ENCODE assay signal across 8 cellular contexts in the genomic region with DNA sequence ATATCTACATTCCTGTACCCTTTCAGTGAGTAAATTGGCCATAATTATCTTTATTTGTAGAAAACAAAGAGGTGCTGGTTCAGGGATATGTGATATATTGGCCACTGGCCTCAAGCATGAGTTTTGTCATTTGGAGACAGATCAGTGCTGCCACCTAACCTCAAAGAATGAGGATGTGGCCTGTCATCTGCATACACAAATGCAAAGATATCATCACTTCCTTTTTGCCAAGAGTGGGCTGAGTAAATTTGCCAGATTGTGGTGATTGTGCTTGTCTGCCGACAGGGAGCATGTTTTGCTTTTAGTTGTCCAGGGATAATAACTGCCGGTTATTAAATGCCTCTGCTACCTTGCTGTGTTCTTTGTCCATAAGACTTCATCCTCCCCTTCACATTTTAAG. TPM values are rescaled to one million over a fixed set of nuclear protein-coding genes. Genes with fewer than 3 reads are reported as not detected.
DNase-seq lines count a peak whose midpoint lies in the region; ATAC-seq and TF ChIP-seq lines count a peak whose summit lies in the region.

No MANE protein-coding gene starts in this region.

- H3K9me3 ChIP-seq in fibroblast of lung (ENCODE audit: control insufficient read depth, insufficient read depth, low read depth, low read length), result no peaks in the 10 kb centered on the region
- H3K9me3 ChIP-seq in right cardiac atrium (ENCODE audit: control insufficient read depth, low read length), result no peaks in the 10 kb centered on the region

- H3K36me3 ChIP-seq in fibroblast of lung (ENCODE audit: control insufficient read depth, insufficient read depth, low read length), result no peaks in the 10 kb centered on the region

- peaks cover 6% of the 10 kb centered on the region for H3K4me1 Mint-ChIP-seq in activated T-cell treated with anti-CD3 and anti-CD28 coated beads, Interleukin-2, amount 50 U/mL, for 24 hours (ENCODE audit: low read depth)

- peaks cover 11% of the 10 kb centered on the region for H3K27me3 Mint-ChIP-seq in activated T-cell treated with anti-CD3 and anti-CD28 coated beads, Interleukin-2, amount 50 U/mL, for 24 hours

- peaks cover 2% of the 10 kb centered on the region for H3K4me1 ChIP-seq in fibroblast of lung (ENCODE audit: control insufficient read depth, extremely low read depth, insufficient read depth, low read length)
- peaks cover 4% of the 10 kb centered on the region for H3K4me1 ChIP-seq in right cardiac atrium (ENCODE audit: control insufficient read depth, insufficient read depth, low read length)

- H4K20me1 ChIP-seq in fibroblast of lung (ENCODE audit: control insufficient read depth, extremely low read depth, insufficient read depth, low read length), result no peaks in the 10 kb centered on the region

- no peak overlapping the region for H3K4me3 ChIP-seq in fibroblast of lung (replicated peaks in 1 of 4; ENCODE audit: control extremely low read depth in 1 of 4, insufficient read depth in 1 of 4, low read depth in 3 of 4, low read length in 4 of 4)
- H3K4me3 ChIP-seq in right cardiac atrium (ENCODE audit: low read length), result no peak overlapping the region

- 29% methylated on average over 2 of the region's 2 CpGs for WGBS in right cardiac atrium

- H3K9ac ChIP-seq in fibroblast of lung (ENCODE audit: insufficient read depth, low read length), result no peak overlapping the region

- DNase-seq in CD1c-positive myeloid dendritic cell (ENCODE audit: extremely low spot score), result peak; percentile 11
- DNase-seq in NCI-H69 (lab: John Stamatoyannopoulos, UW), result peak; percentile 72
- peak; percentile 22 to 66 for DNase-seq in fibroblast of lung (ENCODE audit: low read depth in 2 of 2)
- no peak for DNase-seq in right cardiac atrium
- no peak for DNase-seq in HPDE6-E6E7 (ENCODE audit: extremely low spot score)
- DNase-seq in activated T-cell treated with anti-CD3 and anti-CD28 coated beads, Interleukin-2, amount 50 U/mL, for 24 hours, result no peak
- no peak for DNase-seq in NCI-H187 (lab: John Stamatoyannopoulos, UW)

- TF ChIP-seq CTCF in fibroblast of lung (conservative IDR thresholded peaks at IDR 0.05 in 1 of 2, IDR thresholded peaks at IDR 0.05 in 1 of 2; ENCODE audit: low read depth in 1 of 2, low read length in 2 of 2), result no peak

- peaks cover 2% of the 10 kb centered on the region for H3K79me2 ChIP-seq in fibroblast of lung (ENCODE audit: control insufficient read depth, insufficient read depth, low read length)

- peaks cover 6% of the 10 kb centered on the region for H3K9me3 Mint-ChIP-seq in activated T-cell treated with anti-CD3 and anti-CD28 coated beads, Interleukin-2, amount 50 U/mL, for 24 hours

- H3K4me3 Mint-ChIP-seq in activated T-cell treated with anti-CD3 and anti-CD28 coated beads, Interleukin-2, amount 50 U/mL, for 24 hours, result no peak overlapping the region

- no peak overlapping the region for H3K27ac Mint-ChIP-seq in activated T-cell treated with anti-CD3 and anti-CD28 coated beads, Interleukin-2, amount 50 U/mL, for 24 hours

- no peaks in the 10 kb centered on the region for H3K36me3 Mint-ChIP-seq in activated T-cell treated with anti-CD3 and anti-CD28 coated beads, Interleukin-2, amount 50 U/mL, for 24 hours (ENCODE audit: low read depth)

- H2AFZ ChIP-seq in fibroblast of lung (ENCODE audit: low read length), result no peak overlapping the region

- ATAC-seq in GM21423 (IDR thresholded peaks at IDR 0.05; ENCODE audit: unreplicated experiment), result peak; percentile 77
- no peak for ATAC-seq in right cardiac atrium

- intact Hi-C loops in right cardiac atrium (cut with DNase I), result no loop called here

- H3K27ac ChIP-seq in fibroblast of lung (ENCODE audit: insufficient read depth, low read length) (no peak overlapping the region), right cardiac atrium (ENCODE audit: low read length) (no peak overlapping the region)

- H3K27me3 ChIP-seq in fibroblast of lung (ENCODE audit: control insufficient read depth, insufficient read depth, low read length) (no peaks in the 10 kb centered on the region), right cardiac atrium (ENCODE audit: control insufficient read depth, insufficient read depth) (no peaks in the 10 kb centered on the region)

- no peak overlapping the region for H3K4me2 ChIP-seq in fibroblast of lung (ENCODE audit: extremely low read depth, insufficient read depth, low read length)

RNA-seq across cellular contexts. Expression of gene WASF3, which starts 44.2 kb away (rescaled TPM):
- total RNA-seq in fibroblast of lung, result 16.2 and 18.2 TPM in 2 replicates
- polyA plus RNA-seq in fibroblast of lung, result 10.5 and 19.5 TPM in 2 replicates
- 6.8 and 11.0 TPM in 2 replicates for polyA plus RNA-seq in fibroblast of lung (2012)
- polyA minus RNA-seq in fibroblast of lung (ENCODE audit: low replicate concordance), result 5.9 and 7.0 TPM in 2 replicates
- 10 to 100 TPM; 12.7 to 16.0 (median 14.4) TPM for total RNA-seq in right cardiac atrium
- 5.9 TPM for polyA plus RNA-seq in right cardiac atrium

Comparison
In these comparisons a context has a peak if more than half of its experiments do, and no peak if none do; other contexts are left out.
1. DNase-seq: peak in CD1c-positive myeloid dendritic cell (single experiment), NCI-H69 (single experiment) and fibroblast of lung (2 of 2); none in right cardiac atrium (0 of 3), HPDE6-E6E7 (single experiment), activated T-cell treated with anti-CD3 and anti-CD28 coated beads, Interleukin-2, amount 50 U/mL, for 24 hours (single experiment) and NCI-H187 (0 of 2).